Comparison of ENCODE assay signal across 8 cellular contexts in genomic region chr13:111177081-111177711, GRCh38.
DNase-seq lines count a peak whose midpoint lies in the region; ATAC-seq and TF ChIP-seq lines count a peak whose summit lies in the region.

No MANE protein-coding gene starts in this region.

- H3K4me2 ChIP-seq in BLaER1, result peak overlapping the region; percentile 99

- H3K27ac ChIP-seq in BLaER1, result peak overlapping the region; percentile 97
- peak overlapping the region; percentile 50 to 86 (median 77) for H3K27ac ChIP-seq in tibial nerve

- H3K27me3 ChIP-seq in BLaER1 (no peaks in the 10 kb centered on the region), tibial nerve (no peaks in the 10 kb centered on the region)

- TF ChIP-seq CTCF in cardiac fibroblast (IDR thresholded peaks at IDR 0.05; ENCODE audit: low read depth, low read length) (no peak), tibial nerve (IDR thresholded peaks at IDR 0.05) (no peak)

- TF ChIP-seq POLR2A in tibial nerve (IDR thresholded peaks at IDR 0.05), result no peak

- H3K4me1 ChIP-seq in BLaER1 (peaks cover 98% of the 10 kb centered on the region), tibial nerve (peaks cover 4 to 76% (median 31%) of the 10 kb centered on the region in 4 donors)

- H3K9me3 ChIP-seq in BLaER1 (peaks cover 3% of the 10 kb centered on the region; the same call in 1 of the 2 replicates), tibial nerve (no peaks in the 10 kb centered on the region)

- H3K36me3 ChIP-seq in BLaER1 (peaks cover 19% of the 10 kb centered on the region), tibial nerve (peaks cover 0 to 11% (median 0%) of the 10 kb centered on the region in 3 donors)

- peaks cover 2% of the 10 kb centered on the region; the same call in 1 of the 2 replicates for H4K20me1 ChIP-seq in BLaER1

- H3K4me3 ChIP-seq in BLaER1, result peak overlapping the region; percentile 45; the same call in 1 of the 2 replicates
- H3K4me3 ChIP-seq in cardiac fibroblast (replicated peaks in 1 of 2; ENCODE audit: low read depth in 2 of 2, low read length in 2 of 2), result no peak overlapping the region
- no peak overlapping the region for H3K4me3 ChIP-seq in tibial nerve

- TF ChIP-seq EP300 in tibial nerve (IDR thresholded peaks at IDR 0.05), result peak in 1 of 2 donors; percentile 49

- ATAC-seq in GM21619 (IDR thresholded peaks at IDR 0.05; ENCODE audit: unreplicated experiment), result peak; percentile 44

- peak; percentile 12 for DNase-seq in RPMI7951 (ENCODE audit: low read depth)
- DNase-seq in cardiac fibroblast (ENCODE audit: low read depth in 2 of 2), result peak; percentile 77 to 91
- DNase-seq in lung microvascular endothelial cell (ENCODE audit: low read depth in 2 of 2), result peak; percentile 92 to 98
- peak in 1 of 2 donors; percentile 22 for DNase-seq in tibial nerve (ENCODE audit: low spot score in 2 of 2)
- DNase-seq in NCI-H82 treated with DMSO at 0.1 percent for 48 hours (lab: John Stamatoyannopoulos, UW; ENCODE audit: unreplicated experiment), result no peak
- no peak for DNase-seq in T1000 (lab: John Stamatoyannopoulos, UW)

- H3K9ac ChIP-seq in BLaER1, result peak overlapping the region; percentile 74; the same call in 1 of the 2 replicates

- 32 to 41% methylated on average over 14 of the region's 14 CpGs for WGBS in tibial nerve, 2 donors

Comparison
In these comparisons a context has a peak if more than half of its experiments do, and no peak if none do; other contexts are left out.
1. DNase-seq: peak in RPMI7951 (single experiment), cardiac fibroblast (2 of 2) and lung microvascular endothelial cell (2 of 2); none in NCI-H82 treated with DMSO at 0.1 percent for 48 hours (single experiment) and T1000 (single experiment).